In the genomic region with DNA sequence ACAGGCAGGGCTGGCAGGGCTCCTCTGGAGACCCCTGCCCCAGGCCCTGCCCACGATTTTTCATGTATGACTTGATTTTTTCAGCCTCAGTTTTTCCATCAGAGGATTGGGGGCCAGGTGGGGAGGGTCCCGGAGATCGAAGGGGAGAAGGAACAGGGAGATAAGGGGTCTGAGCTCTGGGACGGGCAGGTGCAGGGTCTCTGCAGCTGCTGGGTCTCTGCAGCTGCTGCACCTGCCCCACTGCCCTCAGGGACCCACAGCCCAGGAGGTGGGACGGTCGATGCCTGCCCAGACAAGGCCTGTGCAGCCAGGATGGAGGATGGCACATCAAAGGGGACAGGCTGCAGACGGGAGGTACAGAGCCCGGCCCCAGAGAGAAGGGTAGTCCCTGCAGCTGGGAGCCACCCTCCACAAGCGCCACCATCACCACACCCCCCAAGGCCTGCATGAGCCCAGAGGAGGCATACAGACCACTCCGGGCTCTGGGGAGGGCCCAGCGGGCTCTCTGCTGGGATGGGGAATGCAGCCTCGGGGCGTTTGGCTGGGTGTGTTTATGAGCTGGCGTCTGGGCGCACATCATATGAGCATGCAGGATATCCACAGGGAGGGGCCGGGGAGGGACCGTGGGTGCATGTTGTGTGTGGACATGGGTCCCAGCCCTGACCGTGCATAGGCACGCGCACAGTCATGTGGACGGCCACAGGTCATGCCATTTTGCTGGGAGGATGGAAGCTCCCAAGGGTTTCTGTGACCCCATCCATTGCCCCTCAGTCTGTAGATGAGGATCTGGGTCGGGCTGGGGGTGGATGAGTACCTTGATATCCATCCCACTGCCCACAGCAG, we compare ENCODE assay signal across 20 cellular contexts. TPM values are rescaled to one million over a fixed set of nuclear protein-coding genes. Genes with fewer than 3 reads are reported as not detected.
DNase-seq lines count a peak whose midpoint lies in the region; ATAC-seq and TF ChIP-seq lines count a peak whose summit lies in the region.
"Had no signal": no experiment of that assay in that cellular context is flagged by ENCODE, and none has a peak within 500 bp of the region (broad histone marks: within the 10 kb centered on the region; RNA-seq: fewer than 3 reads in every experiment).

No MANE protein-coding gene starts in this region.

- no peaks in the 10 kb centered on the region for H3F3A ChIP-seq in GM23338 (replicated peaks; ENCODE audit: low read depth)

- no peaks in the 10 kb centered on the region for H3K9me3 ChIP-seq in spleen
- H3K9me3 ChIP-seq: A549, gastrocnemius medialis, HAP-1, vagina had no signal

- intact Hi-C loops in spleen (cut with DNase I; ENCODE audit: low total_unique reads), result no loop called here

- ATAC-seq in left lobe of liver (no peak), GM23338 (no peak)
- ATAC-seq: activated CD8-positive, alpha-beta T cell treated with anti-CD3 and anti-CD28 coated beads, Interleukin-2, amount 10 ng/mL, durations not matched to agents 7 days and 5 days; gastrocnemius medialis; naive thymus-derived CD8-positive, alpha-beta T cell had no signal

- peak; percentile 29 for DNase-seq in activated CD8-positive, alpha-beta memory T cell treated with anti-CD3 and anti-CD28 coated beads, Interleukin-2, amount 50 U/mL, for 48 hours
- no peak for DNase-seq in activated CD8-positive, alpha-beta memory T cell treated with anti-CD3 and anti-CD28 coated beads for 24 hours
- DNase-seq in RWPE1 (ENCODE audit: low spot score) (peak; percentile 9), left lobe of liver (ENCODE audit: low spot score) (peak; percentile 42), spleen (peak; percentile 66), GM23338 (ENCODE audit: low spot score) (no peak), NCI-H748 treated with DMSO at 0.1 percent for 48 hours (lab: John Stamatoyannopoulos, UW) (no peak), DMS 273 treated with DMSO at 0.1 percent for 48 hours (lab: John Stamatoyannopoulos, UW) (no peak)
- DNase-seq: activated CD8-positive, alpha-beta T cell treated with anti-CD3 and anti-CD28 coated beads, Interleukin-2, amount 10 ng/mL, durations not matched to agents 7 days and 5 days; activated gamma-delta T cell; NCI-H1105 treated with DMSO at 0.1 percent for 48 hours; NCI-H82; PC-9; stimulated activated naive CD4-positive, alpha-beta T cell had no signal

- no peak overlapping the region for H2AFZ ChIP-seq in GM23338
- H2AFZ ChIP-seq: PC-9 had no signal

- TF ChIP-seq CTCF in RWPE1 (conservative IDR thresholded peaks at IDR 0.05; ENCODE audit: low read depth) (no peak), spleen (IDR thresholded peaks at IDR 0.05 in 8 of 11, conservative IDR thresholded peaks at IDR 0.05 in 3 of 11) (no peak), GM23338 (conservative IDR thresholded peaks at IDR 0.05; ENCODE audit: low read depth in 2 of 2) (no peak)

- no peak overlapping the region for H3K4me3 ChIP-seq in spleen
- no peak overlapping the region for H3K4me3 ChIP-seq in GM23338
- H3K4me3 ChIP-seq: A549, gastrocnemius medialis, HAP-1, PC-9, vagina had no signal

- H4K20me1 ChIP-seq in GM23338 (replicated peaks; ENCODE audit: insufficient read depth), result no peaks in the 10 kb centered on the region

- H3K27me3 Mint-ChIP-seq in GM23338 (ENCODE audit: insufficient read depth, low read depth, poor library complexity), result peaks cover 4% of the 10 kb centered on the region

- no peak for TF ChIP-seq POLR2A in spleen (IDR thresholded peaks at IDR 0.05)

- CTCF ChIA-PET in RWPE1 (lab: Yijun Ruan, JAX), result interaction anchor here (0.6 to 1.1 kb wide), 3 partner anchors 14 to 1188 kb away, joined by 3 to 6 read pairs (median 3); no protein-coding TSS in a partner anchor

- no peaks in the 10 kb centered on the region for H3K36me3 Mint-ChIP-seq in GM23338 (ENCODE audit: low read depth)
- H3K36me3 Mint-ChIP-seq: naive thymus-derived CD8-positive, alpha-beta T cell had no signal

- no peaks in the 10 kb centered on the region for H3K36me3 ChIP-seq in spleen
- H3K36me3 ChIP-seq in GM23338 (ENCODE audit: insufficient read depth), result no peaks in the 10 kb centered on the region
- H3K36me3 ChIP-seq: gastrocnemius medialis, HAP-1, vagina had no signal

- POLR2A ChIA-PET in RWPE1 (lab: Yijun Ruan, JAX; ENCODE audit: low non-redundant PET), result no interaction called here

- no peak overlapping the region for H3K4me3 Mint-ChIP-seq in GM23338
- H3K4me3 Mint-ChIP-seq: activated CD8-positive, alpha-beta T cell treated with anti-CD3 and anti-CD28 coated beads, Interleukin-2, amount 10 ng/mL, durations not matched to agents 7 days and 5 days; naive thymus-derived CD8-positive, alpha-beta T cell had no signal

- 80 to 90% (median 85%) methylated on average over 14 to 22 of the region's 22 CpGs for WGBS in spleen, 5 donors

- peaks cover 7% of the 10 kb centered on the region for H3K4me1 Mint-ChIP-seq in GM23338

- no peak overlapping the region for H3K27ac Mint-ChIP-seq in GM23338
- H3K27ac Mint-ChIP-seq: activated CD8-positive, alpha-beta T cell treated with anti-CD3 and anti-CD28 coated beads, Interleukin-2, amount 10 ng/mL, durations not matched to agents 7 days and 5 days; naive thymus-derived CD8-positive, alpha-beta T cell had no signal

- no peaks in the 10 kb centered on the region for H3K9me2 ChIP-seq in GM23338 (ENCODE audit: insufficient read depth)

- H3K4me1 ChIP-seq in spleen (no peaks in the 10 kb centered on the region), GM23338 (ENCODE audit: insufficient read depth) (no peaks in the 10 kb centered on the region)
- H3K4me1 ChIP-seq: A549, gastrocnemius medialis, HAP-1 had no signal

- H3K27ac ChIP-seq in RWPE1 (no peak overlapping the region), spleen (no peak overlapping the region), GM23338 (ENCODE audit: low read depth) (no peak overlapping the region)
- H3K27ac ChIP-seq: C4-2B, gastrocnemius medialis, PC-9 had no signal

- H3K9me3 Mint-ChIP-seq in GM23338, result no peaks in the 10 kb centered on the region; the same call in 1 of the 3 replicates
- H3K9me3 Mint-ChIP-seq: naive thymus-derived CD8-positive, alpha-beta T cell had no signal

- H3K27me3 ChIP-seq in spleen (replicated peaks in 1 of 7) (peaks cover 0 to 16% (median 0%) of the 10 kb centered on the region in 7 donors), GM23338 (ENCODE audit: insufficient read depth) (no peaks in the 10 kb centered on the region)
- H3K27me3 ChIP-seq: gastrocnemius medialis, vagina had no signal

- H3K4me2 ChIP-seq in GM23338, result no peak overlapping the region
- H3K4me2 ChIP-seq: A549, PC-9 had no signal

- no peaks in the 10 kb centered on the region for H3K79me2 ChIP-seq in GM23338 (replicated peaks; ENCODE audit: insufficient read depth)

TF ChIP-seq in GM23338, 12 proteins besides CTCF, POLR2A, EP300 and RAD21 (continues in another document):
- TF ChIP-seq ZNF114 (CRISPR knock-in tag; IDR thresholded peaks at IDR 0.05) (no peak), EZH2phosphoT487 (IDR thresholded peaks at IDR 0.05; ENCODE audit: unreplicated experiment) (no peak)

RNA-seq across cellular contexts. Expression of gene GPC1, which starts 34.9 kb away (rescaled TPM):
- 29.4 TPM for total RNA-seq in left lobe of liver
- 10 to 100 TPM in 5 of 7 donors, 1 to 10 TPM in 2; 7.9 to 25.0 (median 18.6) TPM for total RNA-seq in spleen
- polyA plus RNA-seq in spleen, result 10 to 100 TPM in 1 of 3 donors, 1 to 10 TPM in 2; 4.1 to 12.4 (median 9.1) TPM
- 46.2 and 56.9 TPM in 2 replicates for total RNA-seq in GM23338 (2014; rRNA removed; shearing (Covaris generic))
- 9.0 and 10.8 TPM in 2 replicates for polyA plus RNA-seq in GM23338 (2016; fragmentation: Nextera tagmentation; extraction: Ambion mirVana)

Comparison
In these comparisons a context has a peak if more than half of its experiments do, and no peak if none do; other contexts are left out.
1. DNase-seq: peak in activated CD8-positive, alpha-beta memory T cell treated with anti-CD3 and anti-CD28 coated beads, Interleukin-2, amount 50 U/mL, for 48 hours (single experiment), RWPE1 (single experiment), left lobe of liver (single experiment) and spleen (single experiment); none in activated CD8-positive, alpha-beta memory T cell treated with anti-CD3 and anti-CD28 coated beads for 24 hours (single experiment), GM23338 (single experiment), NCI-H748 treated with DMSO at 0.1 percent for 48 hours (single experiment) and DMS 273 treated with DMSO at 0.1 percent for 48 hours (single experiment).